Comparison of ENCODE assay signal across 8 cellular contexts in genomic region chr3:13896473-13897154, GRCh38. TPM values are rescaled to one million over a fixed set of nuclear protein-coding genes. Genes with fewer than 3 reads are reported as not detected.
DNase-seq lines count a peak whose midpoint lies in the region; ATAC-seq, FAIRE-seq and TF ChIP-seq lines count a peak whose summit lies in the region.

No MANE protein-coding gene starts in this region.

- no peaks in the 10 kb centered on the region for H3K27me3 ChIP-seq in OCI-LY1 (ENCODE audit: insufficient read depth, low read length)
- peaks cover 6% of the 10 kb centered on the region for H3K27me3 ChIP-seq in trophoblast cell (ENCODE audit: insufficient read depth, low read length)

- H3K9me3 ChIP-seq in OCI-LY1 (ENCODE audit: low read length) = peaks cover 8% of the 10 kb centered on the region; the same call in 1 of the 2 replicates
- no peaks in the 10 kb centered on the region for H3K9me3 ChIP-seq in trophoblast cell (ENCODE audit: insufficient read depth, low read depth, low read length)

- H2AFZ ChIP-seq in OCI-LY1 (ENCODE audit: low read length) (no peak overlapping the region), trophoblast cell (ENCODE audit: insufficient read depth, low read length, poor library complexity) (no peak overlapping the region)

- no peaks in the 10 kb centered on the region for H4K20me1 ChIP-seq in OCI-LY1 (ENCODE audit: insufficient read depth, low read length)

- H3K4me1 Mint-ChIP-seq in activated naive CD4-positive, alpha-beta T cell treated with anti-CD3 and anti-CD28 coated beads for 36 hours (ENCODE audit: low read depth) = peaks cover 11% of the 10 kb centered on the region
- peaks cover 2% of the 10 kb centered on the region for H3K4me1 Mint-ChIP-seq in glutamatergic neuron (ENCODE audit: low read depth, unreplicated experiment)

- no peak overlapping the region for H2BK5ac ChIP-seq in trophoblast cell (ENCODE audit: low read depth, low read length, poor library complexity)

- no peak overlapping the region for H4K91ac ChIP-seq in trophoblast cell (ENCODE audit: low read depth, low read length)

- no peak overlapping the region for H3K4me2 ChIP-seq in OCI-LY1 (ENCODE audit: low read length)
- H3K4me2 ChIP-seq in trophoblast cell (ENCODE audit: low read length) = no peak overlapping the region

- ATAC-seq in GM18907 (IDR thresholded peaks at IDR 0.05; ENCODE audit: unreplicated experiment) = no peak

- no peak overlapping the region for H4K12ac ChIP-seq in trophoblast cell (ENCODE audit: low read depth, low read length)

- no peaks in the 10 kb centered on the region for H3K79me1 ChIP-seq in trophoblast cell (ENCODE audit: low read length)

- H3K27ac ChIP-seq in OCI-LY1 (ENCODE audit: low read depth, low read length, poor library complexity, severe bottlenecking) (no peak overlapping the region), trophoblast cell (ENCODE audit: low read depth, low read length) (no peak overlapping the region)

- intact Hi-C loops in activated naive CD4-positive, alpha-beta T cell treated with anti-CD3 and anti-CD28 coated beads for 36 hours (cut with micrococcal nuclease) = loop anchor here (1.0 to 5.0 kb wide), 7 partner anchors 218 to 756 kb away; partner anchors contain the start of genes CCDC174 and CHCHD4

- no peak overlapping the region for H2BK120ac ChIP-seq in trophoblast cell (ENCODE audit: insufficient read depth, low read length, poor library complexity)

- no peak overlapping the region for H4K8ac ChIP-seq in trophoblast cell (ENCODE audit: low read depth, low read length)

- no peaks in the 10 kb centered on the region for H3K9me2 ChIP-seq in OCI-LY1 (ENCODE audit: low read depth, low read length)

- H3K4me3 Mint-ChIP-seq in activated naive CD4-positive, alpha-beta T cell treated with anti-CD3 and anti-CD28 coated beads for 36 hours = peak overlapping the region; percentile 36
- peak overlapping the region; percentile 55 for H3K4me3 Mint-ChIP-seq in glutamatergic neuron (ENCODE audit: unreplicated experiment)

- H3K36me3 ChIP-seq in OCI-LY1 (ENCODE audit: insufficient read depth, low read length) (no peaks in the 10 kb centered on the region), trophoblast cell (ENCODE audit: control insufficient read depth in 1 of 2, insufficient read depth in 2 of 2, low read length in 2 of 2) (no peaks in the 10 kb centered on the region)

- no peak overlapping the region for H3K4ac ChIP-seq in trophoblast cell (ENCODE audit: low read depth, low read length)

- H3K18ac ChIP-seq in trophoblast cell (ENCODE audit: low read length) = no peak overlapping the region

- H3K9me3 Mint-ChIP-seq in activated naive CD4-positive, alpha-beta T cell treated with anti-CD3 and anti-CD28 coated beads for 36 hours = peaks cover 33% of the 10 kb centered on the region
- peaks cover 17% of the 10 kb centered on the region for H3K9me3 Mint-ChIP-seq in glutamatergic neuron (ENCODE audit: unreplicated experiment)

- CTCF ChIA-PET in activated naive CD4-positive, alpha-beta T cell treated with anti-CD3 and anti-CD28 coated beads for 36 hours (lab: Charles Lee) = interaction anchor here (0.7 to 3.7 kb wide), 23 partner anchors 9 to 536 kb away, joined by 3 to 25 read pairs (median 4); partner anchors contain the start of genes CHCHD4, LSM3, TMEM43 and WNT7A

- H3F3A ChIP-seq in OCI-LY1 (ENCODE audit: insufficient read depth, low read length) = no peaks in the 10 kb centered on the region

- H3K4me3 ChIP-seq in OCI-LY1 (ENCODE audit: low read depth, low read length, poor library complexity, severe bottlenecking) (no peak overlapping the region), trophoblast cell (ENCODE audit: low read depth, low read length) (no peak overlapping the region)

- H3K36me3 Mint-ChIP-seq in activated naive CD4-positive, alpha-beta T cell treated with anti-CD3 and anti-CD28 coated beads for 36 hours (ENCODE audit: low read depth) = peaks cover 15% of the 10 kb centered on the region
- peaks cover 7% of the 10 kb centered on the region for H3K36me3 Mint-ChIP-seq in glutamatergic neuron (ENCODE audit: unreplicated experiment)

- WGBS in trophoblast cell (ENCODE audit: extremely low coverage, insufficient coverage, insufficient read length) = no CpG with 5 or more reads among the region's 12 CpGs

- TF ChIP-seq CTCF in OCI-LY1 (IDR thresholded peaks at IDR 0.05; ENCODE audit: low read length) = peak; percentile 81
- peak; percentile 59 for TF ChIP-seq CTCF in glutamatergic neuron (IDR thresholded peaks at IDR 0.05; ENCODE audit: partially characterized antibody, unreplicated experiment)

- H3K4me1 ChIP-seq in OCI-LY1 (ENCODE audit: insufficient read depth, low read length, severe bottlenecking) (no peaks in the 10 kb centered on the region), trophoblast cell (ENCODE audit: control insufficient read depth in 1 of 2, insufficient read depth in 2 of 2, low read length in 2 of 2) (peaks cover 7 to 9% of the 10 kb centered on the region in 2 experiments)

- no peak overlapping the region for H2BK12ac ChIP-seq in trophoblast cell (ENCODE audit: low read length)

- H2AK5ac ChIP-seq in trophoblast cell (ENCODE audit: low read length) = no peak overlapping the region

- no peaks in the 10 kb centered on the region for H3K27me3 Mint-ChIP-seq in activated naive CD4-positive, alpha-beta T cell treated with anti-CD3 and anti-CD28 coated beads for 36 hours (ENCODE audit: low read depth)
- peaks cover 4% of the 10 kb centered on the region for H3K27me3 Mint-ChIP-seq in glutamatergic neuron (ENCODE audit: unreplicated experiment)

- peak; percentile 19 for FAIRE-seq in G401.6 (lab: Jason Lieb, UNC)

- H3K27ac Mint-ChIP-seq in activated naive CD4-positive, alpha-beta T cell treated with anti-CD3 and anti-CD28 coated beads for 36 hours = no peak overlapping the region
- H3K27ac Mint-ChIP-seq in glutamatergic neuron (ENCODE audit: unreplicated experiment) = no peak overlapping the region

- no peak overlapping the region for H3K23ac ChIP-seq in trophoblast cell (ENCODE audit: low read length)

- no peak overlapping the region for H3K9ac ChIP-seq in OCI-LY1 (ENCODE audit: low read length)
- H3K9ac ChIP-seq in trophoblast cell (ENCODE audit: low read length) = no peak overlapping the region

- H3K79me2 ChIP-seq in OCI-LY1 (ENCODE audit: insufficient read depth, low read length) = no peaks in the 10 kb centered on the region
- no peaks in the 10 kb centered on the region for H3K79me2 ChIP-seq in trophoblast cell (ENCODE audit: control insufficient read depth, insufficient read depth, low read length, poor library complexity)

- peak; percentile 28 for DNase-seq in HPDE6-E6E7 (ENCODE audit: extremely low spot score)
- peak; percentile 81 for DNase-seq in activated naive CD4-positive, alpha-beta T cell treated with anti-CD3 and anti-CD28 coated beads for 36 hours
- peak; percentile 38 for DNase-seq in glutamatergic neuron
- peak; percentile 65 to 89 for DNase-seq in trophoblast cell
- no peak for DNase-seq in occipital lobe (lab: John Stamatoyannopoulos, UW)

- no peak overlapping the region for H3K14ac ChIP-seq in trophoblast cell (ENCODE audit: low read length)

RNA-seq across cellular contexts. Expression of gene WNT7A, which starts 16.7 kb away (rescaled TPM):
- total RNA-seq in activated naive CD4-positive, alpha-beta T cell treated with anti-CD3 and anti-CD28 coated beads for 36 hours = under 1 TPM; 0.07 to 0.10 TPM
- total RNA-seq in glutamatergic neuron (ENCODE audit: unreplicated experiment) (not detected), occipital lobe (9.0 TPM)
- polyA plus RNA-seq in trophoblast cell (2013) = 0.37 and 0.46 TPM in 2 replicates
